ENCODE assay signal across 1 cellular context in genomic region chr1:20552728-20553571, GRCh38.
A peak's percentile ranks its signal among the peaks of the same experiment; 100 is the strongest.
TF ChIP-seq lines count a peak whose summit lies in the region.

No MANE protein-coding gene starts in this region.

TF ChIP-seq in WTC11, 78 proteins besides CTCF, POLR2A, EP300 and RAD21:
- no peak for TF ChIP-seq GRHL2 (CRISPR knock-in tag; IDR thresholded peaks at IDR 0.05; ENCODE audit: insufficient replicate concordance, severe bottlenecking)
- TF ChIP-seq SMAD3 (CRISPR knock-in tag; IDR thresholded peaks at IDR 0.05; ENCODE audit: borderline replicate concordance): peak; percentile 54; the same call in 1 of the 2 replicates
- TF ChIP-seq TEAD1 (CRISPR knock-in tag; IDR thresholded peaks at IDR 0.05): peak; percentile 76; the same call in 1 of the 2 replicates
- peak; percentile 13; the same call in 1 of the 2 replicates for TF ChIP-seq MYBL2 (CRISPR knock-in tag; IDR thresholded peaks at IDR 0.05)
- TF ChIP-seq USF2 (CRISPR knock-in tag; IDR thresholded peaks at IDR 0.05): no peak
- no peak for TF ChIP-seq GABPB1 (CRISPR knock-in tag; IDR thresholded peaks at IDR 0.05)
- TF ChIP-seq HMGXB4 (CRISPR knock-in tag; IDR thresholded peaks at IDR 0.05): peak; percentile 86
- TF ChIP-seq FOXK1 (CRISPR knock-in tag; IDR thresholded peaks at IDR 0.05): peak; percentile 76
- TF ChIP-seq MAX (CRISPR knock-in tag; IDR thresholded peaks at IDR 0.05): 0 out of 2 replicates have a peak, but pooled peaks have one; percentile 20
- peak; percentile 35; the same call in 1 of the 2 replicates for TF ChIP-seq ZNF317 (CRISPR knock-in tag; IDR thresholded peaks at IDR 0.05; ENCODE audit: borderline replicate concordance, low read depth)
- TF ChIP-seq SP1 (CRISPR knock-in tag; conservative IDR thresholded peaks at IDR 0.05): peak; percentile 63; the same call in 1 of the 2 replicates
